ENCODE assay signal across 8 cellular contexts in the genomic region with DNA sequence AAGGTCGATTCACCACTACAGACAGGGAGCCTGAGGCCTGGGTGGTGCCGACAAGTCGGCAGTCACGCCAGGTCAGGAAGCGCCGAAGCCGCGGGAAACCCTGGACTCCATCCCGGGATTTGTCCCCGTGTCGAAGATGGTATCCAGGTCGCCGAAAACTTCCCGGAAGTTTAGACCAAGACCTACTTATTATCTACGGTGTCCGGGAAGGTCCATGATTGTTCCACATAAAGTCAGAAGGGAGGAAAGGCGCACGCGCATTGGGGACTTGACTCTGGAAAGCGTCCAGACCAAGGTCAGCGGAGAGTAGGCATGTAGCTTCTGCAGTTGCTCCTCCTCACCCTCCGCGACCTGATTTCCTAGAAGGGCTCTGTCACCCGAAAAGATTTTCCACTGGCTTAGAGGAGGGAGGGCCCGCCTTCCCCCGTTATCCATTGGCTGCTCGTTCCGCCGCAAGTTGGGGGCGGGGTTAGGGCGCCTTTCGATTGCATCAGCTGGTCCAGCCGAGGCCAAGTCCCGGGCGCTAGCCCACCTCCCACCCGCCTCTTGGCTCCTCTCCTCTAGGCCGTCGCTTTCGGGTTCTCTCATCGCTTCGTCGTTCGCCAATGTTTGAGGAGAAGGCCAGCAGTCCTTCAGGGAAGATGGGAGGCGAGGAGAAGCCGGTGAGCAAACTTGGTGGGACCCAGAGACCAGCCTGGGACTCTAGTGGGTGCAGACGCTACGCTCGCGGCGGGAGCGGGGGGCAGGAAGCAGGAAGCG. TPM values are rescaled to one million over a fixed set of nuclear protein-coding genes. Genes with fewer than 3 reads are reported as not detected.
DNase-seq lines count a peak whose midpoint lies in the region; ATAC-seq and TF ChIP-seq lines count a peak whose summit lies in the region.

A gene (plus strand): TSS at position 484 of the 759 bp plus-strand sequence. CDS start 122 bp downstream, at position 606.

- TF ChIP-seq CTCF in prostate gland (IDR thresholded peaks at IDR 0.05), result no peak

- TF ChIP-seq POLR2A in prostate gland (IDR thresholded peaks at IDR 0.05), result peak; percentile 62

- DNase-seq in NCI-H1694 treated with DMSO at 0.1 percent for 48 hours (lab: John Stamatoyannopoulos, UW) (peak; percentile 100), T-helper 17 cell (peak; percentile 84 to 87 (median 84)), left ventricle myocardium superior (peak; percentile 97), prostate gland (ENCODE audit: low spot score) (peak; percentile 99)

- no peaks in the 10 kb centered on the region for H3K27me3 ChIP-seq in prostate gland (replicated peaks; ENCODE audit: insufficient read depth)

- H3K9me3 ChIP-seq in T-helper 17 cell (ENCODE audit: control insufficient read depth, low read length, poor library complexity, severe bottlenecking) (no peaks in the 10 kb centered on the region), prostate gland (no peaks in the 10 kb centered on the region)

- under 1% methylated on average over 52 of the region's 52 CpGs for WGBS in prostate gland
- WGBS in urinary bladder, result under 1% methylated on average over 52 of the region's 52 CpGs

- no peaks in the 10 kb centered on the region for H3K36me3 ChIP-seq in prostate gland
- peaks cover under 1% of the 10 kb centered on the region for H3K36me3 ChIP-seq in urinary bladder (ENCODE audit: insufficient read depth)

- peaks cover 23% of the 10 kb centered on the region for H3K4me1 Mint-ChIP-seq in T-helper 17 cell

- no peak within 1 kb of the TSS for H3K27ac Mint-ChIP-seq in T-helper 17 cell

- intact Hi-C loops in left ventricle myocardium superior (cut with micrococcal nuclease), result no loop called here
- intact Hi-C loops in prostate gland (cut with DNase I), result loop anchor here (10.0 kb wide), 2 partner anchors 564 to 1484 kb away; a partner anchor contains a TSS

- no peaks in the 10 kb centered on the region for H3K27me3 Mint-ChIP-seq in T-helper 17 cell

- H3K36me3 Mint-ChIP-seq in T-helper 17 cell (ENCODE audit: low read depth), result peaks cover 4% of the 10 kb centered on the region

- no peak within 1 kb of the TSS for H3K4me3 Mint-ChIP-seq in T-helper 17 cell

- peak within 1 kb of the TSS; percentile 89 for H3K27ac ChIP-seq in angular gyrus (ENCODE audit: low read depth, low read length)
- peak within 1 kb of the TSS; percentile 82 to 85 for H3K27ac ChIP-seq in prostate gland
- H3K27ac ChIP-seq in urinary bladder (ENCODE audit: low read depth), result peak within 1 kb of the TSS; percentile 91

- no peaks in the 10 kb centered on the region for H3K4me1 ChIP-seq in prostate gland (replicated peaks)
- H3K4me1 ChIP-seq in urinary bladder (ENCODE audit: insufficient read depth), result peaks cover 1% of the 10 kb centered on the region

- ATAC-seq in GM18499 (IDR thresholded peaks at IDR 0.05; ENCODE audit: insufficient read depth, unreplicated experiment) (peak; percentile 88), HG02938 (IDR thresholded peaks at IDR 0.05; ENCODE audit: unreplicated experiment) (peak; percentile 95), T-helper 17 cell (peak; percentile 94), left ventricle myocardium superior (peak; percentile 98)

- peak within 1 kb of the TSS; percentile 47 to 65 for H3K4me3 ChIP-seq in prostate gland
- H3K4me3 ChIP-seq in urinary bladder (ENCODE audit: low read depth, low read length), result peak within 1 kb of the TSS; percentile 64

RNA-seq across cellular contexts. Expression of the gene that starts here (rescaled TPM):
- total RNA-seq in T-helper 17 cell (10 to 100 TPM; 49.0 to 55.4 TPM), left ventricle myocardium superior (68.4 TPM), prostate gland (10 to 100 TPM; 27.4 to 65.9 TPM), urinary bladder (115 TPM)
- polyA plus RNA-seq in urinary bladder, result 65.4 TPM

Comparison
In these comparisons a context has a peak if more than half of its experiments do, and no peak if none do; other contexts are left out.
1. Peak in every context shown above with its lines: DNase-seq, ATAC-seq, H3K4me3 ChIP-seq and H3K27ac ChIP-seq.